Comparison of ENCODE assay signal across 1 cellular context in the genomic region with DNA sequence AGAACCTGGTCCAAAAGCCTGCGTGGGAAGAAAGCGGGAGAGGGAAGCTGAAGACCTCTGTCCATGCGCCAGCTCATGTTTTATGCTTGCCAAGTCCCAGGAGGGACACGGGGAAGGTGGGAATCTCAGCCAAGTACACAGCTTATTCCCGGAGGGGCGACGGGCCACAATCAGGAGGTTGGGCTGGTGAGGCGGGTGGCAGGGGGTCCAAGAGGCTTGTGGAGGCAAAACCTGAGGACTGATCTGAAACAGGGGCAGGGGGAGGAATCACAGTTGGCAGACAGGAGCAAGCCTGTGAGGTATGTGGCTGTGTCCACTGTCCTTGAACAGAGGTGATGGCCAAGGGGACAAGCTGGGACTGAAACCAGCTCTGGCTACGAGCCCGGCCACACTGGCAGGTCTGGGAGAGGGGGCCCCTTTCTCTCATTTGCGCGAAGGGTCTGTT.
TF ChIP-seq lines count a peak whose summit lies in the region.

No MANE protein-coding gene starts in this region.

TF ChIP-seq in SK-N-SH, 30 proteins besides CTCF, POLR2A, EP300 and RAD21 (continued from another document):
- TF ChIP-seq REST (IDR thresholded peaks at IDR 0.05; ENCODE audit: low read depth, low read length) = no peak
